In genomic region chr21:46115441-46116188, GRCh38 we compare ENCODE assay signal across 17 cellular contexts. TPM values are rescaled to one million over a fixed set of nuclear protein-coding genes. Genes with fewer than 3 reads are reported as not detected.
DNase-seq lines count a peak whose midpoint lies in the region; ATAC-seq, FAIRE-seq and TF ChIP-seq lines count a peak whose summit lies in the region.
"Had no signal": no experiment of that assay in that cellular context is flagged by ENCODE, and none has a peak within 500 bp of the region (broad histone marks: within the 10 kb centered on the region; RNA-seq: fewer than 3 reads in every experiment).

No MANE protein-coding gene starts in this region.

- no peak overlapping the region for H4K8ac ChIP-seq in H9 (replicated peaks; ENCODE audit: insufficient read length, low read depth, low read length)

- no peak for FAIRE-seq in kidney (lab: Jason Lieb, UNC)
- FAIRE-seq: A549 had no signal

- no peak overlapping the region for H3K27ac Mint-ChIP-seq in activated CD4-positive, alpha-beta T cell treated with anti-CD3 and anti-CD28 coated beads for 36 hours
- H3K27ac Mint-ChIP-seq in H9 = no peak overlapping the region; a peak in 1 of 7 replicates

- CTCF ChIA-PET in activated CD4-positive, alpha-beta T cell treated with anti-CD3 and anti-CD28 coated beads for 36 hours (lab: Charles Lee) = interaction anchor here (0.5 kb wide), 1 partner anchor 46 kb away, joined by 4 read pairs; no protein-coding TSS in a partner anchor

- no peaks in the 10 kb centered on the region for H3K79me2 ChIP-seq in H9 (ENCODE audit: insufficient read depth, low read length)

- no peaks in the 10 kb centered on the region for H3K27me3 Mint-ChIP-seq in activated CD4-positive, alpha-beta T cell treated with anti-CD3 and anti-CD28 coated beads for 36 hours
- no peaks in the 10 kb centered on the region for H3K27me3 Mint-ChIP-seq in H9 (ENCODE audit: low read depth)

- no peak overlapping the region for H3K9ac ChIP-seq in H9 (ENCODE audit: extremely low read depth, insufficient read length, low read length)
- no peak overlapping the region for H3K9ac ChIP-seq in kidney (ENCODE audit: low read length in 2 of 2)
- H3K9ac ChIP-seq: GM23248 had no signal

- no peaks in the 10 kb centered on the region for H3K9me3 Mint-ChIP-seq in activated CD4-positive, alpha-beta T cell treated with anti-CD3 and anti-CD28 coated beads for 36 hours (ENCODE audit: low read depth)
- peaks cover 0 to 8% of the 10 kb centered on the region in 2 experiments; a peak in 2 of 5 replicates for H3K9me3 Mint-ChIP-seq in H9

- no peak overlapping the region for H4K91ac ChIP-seq in H9 (ENCODE audit: insufficient read length, low read depth, low read length)

- no CpG with 5 or more reads among the region's 17 CpGs for WGBS in H9 (ENCODE audit: extremely low coverage, insufficient read length, low lambda C conversion rate)
- WGBS in sigmoid colon, 2 donors = 84 to 91% methylated on average over 17 of the region's 17 CpGs

- TF ChIP-seq EP300 in sigmoid colon (IDR thresholded peaks at IDR 0.05) = no peak

- no peak for TF ChIP-seq POLR2A in sigmoid colon (IDR thresholded peaks at IDR 0.05)

- H3K9me3 ChIP-seq in H9 (ENCODE audit: control insufficient read depth, low read depth, low read length) (no peaks in the 10 kb centered on the region), kidney (ENCODE audit: control insufficient read depth in 1 of 2, low read length in 2 of 2) (peaks cover 0 to 3% of the 10 kb centered on the region in 2 donors), sigmoid colon (no peaks in the 10 kb centered on the region)
- H3K9me3 ChIP-seq: A549, ascending aorta, SJCRH30 had no signal

- no peak overlapping the region for H3K14ac ChIP-seq in H9 (ENCODE audit: insufficient read depth, low read length)

- H3K4me1 Mint-ChIP-seq in activated CD4-positive, alpha-beta T cell treated with anti-CD3 and anti-CD28 coated beads for 36 hours = no peaks in the 10 kb centered on the region
- peaks cover 0 to under 1% of the 10 kb centered on the region in 2 experiments; a peak in 1 of 4 replicates for H3K4me1 Mint-ChIP-seq in H9

- TF ChIP-seq CTCF in H9 (conservative IDR thresholded peaks at IDR 0.05) (no peak), kidney (IDR thresholded peaks at IDR 0.05; ENCODE audit: borderline replicate concordance, extremely low read depth, insufficient read depth) (no peak), sigmoid colon (IDR thresholded peaks at IDR 0.05) (no peak)

- peaks cover 1% of the 10 kb centered on the region for H3K36me3 Mint-ChIP-seq in activated CD4-positive, alpha-beta T cell treated with anti-CD3 and anti-CD28 coated beads for 36 hours (ENCODE audit: low read depth)
- peaks cover 26 to 54% (median 33%) of the 10 kb centered on the region in 3 experiments for H3K36me3 Mint-ChIP-seq in H9 (ENCODE audit: insufficient read depth in 1 of 3, low read depth in 3 of 3)

- no peak overlapping the region for H2AFZ ChIP-seq in H9 (ENCODE audit: low read length)
- H2AFZ ChIP-seq: GM23248 had no signal

- intact Hi-C loops in activated CD4-positive, alpha-beta T cell treated with anti-CD3 and anti-CD28 coated beads for 36 hours (cut with DNase I, micrococcal nuclease) = no loop called here
- intact Hi-C loops in kidney (cut with DNase I) = no loop called here
- intact Hi-C loops in sigmoid colon (cut with DNase I) = no loop called here

- no peaks in the 10 kb centered on the region for H3K23me2 ChIP-seq in H9 (ENCODE audit: insufficient read length, low read depth, low read length, poor library complexity, severe bottlenecking)

- H4K20me1 ChIP-seq in H9 (ENCODE audit: control insufficient read depth, insufficient read depth, insufficient read length) = no peaks in the 10 kb centered on the region

- H3K4me3 Mint-ChIP-seq in activated CD4-positive, alpha-beta T cell treated with anti-CD3 and anti-CD28 coated beads for 36 hours = no peak overlapping the region
- no peak overlapping the region for H3K4me3 Mint-ChIP-seq in H9

- peak; percentile 1 for DNase-seq in activated CD4-positive, alpha-beta T cell treated with anti-CD3 and anti-CD28 coated beads for 36 hours
- DNase-seq in activated CD4-positive, alpha-beta T cell treated with anti-CD3 and anti-CD28 coated beads for 1 hour = no peak
- DNase-seq in H9 = peak; percentile 18
- DNase-seq in kidney = peak; percentile 56
- peak; percentile 50 for DNase-seq in sigmoid colon
- no peak for DNase-seq in NCI-H446 (lab: John Stamatoyannopoulos, UW)
- no peak for DNase-seq in NCI-H2196 (lab: John Stamatoyannopoulos, UW; ENCODE audit: unreplicated experiment)
- DNase-seq: activated CD4-positive, alpha-beta T cell treated with anti-CD3 and anti-CD28 coated beads, Interleukin-2, amount 50 U/mL, for 1 hour; activated T-cell treated with anti-CD3 and anti-CD28 coated beads, Interleukin-2, amount 50 U/mL, for 48 hours; GM23248; NCI-H187; NCI-H510A; T-helper 9 cell had no signal

- no peak overlapping the region for H2BK12ac ChIP-seq in H9 (ENCODE audit: insufficient read length, low read depth, low read length)

- H3K27ac ChIP-seq in H9 (ENCODE audit: insufficient read length, low read depth, low read length) (no peak overlapping the region), kidney (ENCODE audit: low read depth in 2 of 2, low read length in 2 of 2) (no peak overlapping the region), sigmoid colon (peak overlapping the region in 3 of 4 donors; percentile 24 to 56 (median 41))
- H3K27ac ChIP-seq: A549, ascending aorta, SJCRH30 had no signal

- H2BK120ac ChIP-seq in H9 (ENCODE audit: low read depth, low read length, poor library complexity, severe bottlenecking) = no peak overlapping the region

- no peak overlapping the region for H3K4ac ChIP-seq in H9 (ENCODE audit: low read depth, low read length)

- H3K4me3 ChIP-seq in kidney (ENCODE audit: low read length in 2 of 2) = no peak overlapping the region
- no peak overlapping the region for H3K4me3 ChIP-seq in sigmoid colon
- H3K4me3 ChIP-seq: A549, ascending aorta, GM23248, SJCRH30 had no signal

- POLR2A ChIA-PET in activated CD4-positive, alpha-beta T cell treated with anti-CD3 and anti-CD28 coated beads for 36 hours (lab: Charles Lee) = no interaction called here

- no peak overlapping the region for H3K4me2 ChIP-seq in H9 (ENCODE audit: insufficient read depth, insufficient read length, low read length)
- H3K4me2 ChIP-seq: A549 had no signal

- no peak overlapping the region for H3K56ac ChIP-seq in H9 (ENCODE audit: insufficient read length, low read depth, low read length)

- no peak overlapping the region for H2BK15ac ChIP-seq in H9 (ENCODE audit: low read depth, low read length)

- no peak overlapping the region for H2AK5ac ChIP-seq in H9 (ENCODE audit: insufficient read length, low read length)

- no peak overlapping the region for H2BK5ac ChIP-seq in H9 (ENCODE audit: insufficient read length, low read length)

- H3K27me3 ChIP-seq in H9 (ENCODE audit: insufficient read depth, low read length) (no peaks in the 10 kb centered on the region), sigmoid colon (no peaks in the 10 kb centered on the region)
- H3K27me3 ChIP-seq: ascending aorta, SJCRH30 had no signal

- no peak overlapping the region for H3K18ac ChIP-seq in H9 (ENCODE audit: insufficient read length, low read depth, low read length)

- H3K4me1 ChIP-seq in H9 (ENCODE audit: insufficient read depth, low read length) (no peaks in the 10 kb centered on the region), kidney (ENCODE audit: control insufficient read depth in 1 of 2, insufficient read depth in 1 of 2, low read depth in 1 of 2, low read length in 2 of 2) (no peaks in the 10 kb centered on the region), sigmoid colon (peaks cover 0 to 9% (median 7%) of the 10 kb centered on the region in 4 donors)
- H3K4me1 ChIP-seq: A549, SJCRH30 had no signal

- H3T11ph ChIP-seq in H9 (ENCODE audit: low read length) = no peak overlapping the region

- no peak overlapping the region for H2BK20ac ChIP-seq in H9 (ENCODE audit: low read depth, low read length, poor library complexity, severe bottlenecking)

- H3K36me3 ChIP-seq in kidney (ENCODE audit: control insufficient read depth in 1 of 2, insufficient read depth in 2 of 2, low read length in 2 of 2) = no peaks in the 10 kb centered on the region
- H3K36me3 ChIP-seq in sigmoid colon = peaks cover 75 to 90% (median 89%) of the 10 kb centered on the region in 4 donors
- H3K36me3 ChIP-seq: SJCRH30 had no signal

- H3K23ac ChIP-seq in H9 (ENCODE audit: insufficient read length, low read depth, low read length) = no peak overlapping the region

- no peak overlapping the region for H4K5ac ChIP-seq in H9 (ENCODE audit: insufficient read length, low read depth, low read length)

- ATAC-seq in activated CD4-positive, alpha-beta T cell treated with anti-CD3 and anti-CD28 coated beads for 36 hours = no peak
- ATAC-seq in GM19397 (IDR thresholded peaks at IDR 0.05; ENCODE audit: unreplicated experiment) = no peak
- ATAC-seq: A549 had no signal

- H3K79me1 ChIP-seq in H9 (ENCODE audit: insufficient read depth, low read depth, low read length, poor library complexity, severe bottlenecking) = no peaks in the 10 kb centered on the region

RNA-seq across cellular contexts. Expression of gene COL6A2, which starts 17.7 kb away (rescaled TPM):
- total RNA-seq in activated CD4-positive, alpha-beta T cell treated with anti-CD3 and anti-CD28 coated beads for 36 hours = 1 to 10 TPM; 3.3 to 3.4 TPM
- 124 and 129 TPM in 2 replicates for total RNA-seq in H9 (2021)
- 174 TPM for total RNA-seq in kidney
- polyA plus RNA-seq in kidney (ENCODE audit: insufficient read depth, low read depth, low replicate concordance) = 52.4 TPM
- total RNA-seq in sigmoid colon = 1,000 to 10,000 TPM in 2 of 4 donors, 100 to 1,000 TPM in 2; 570 to 1,745 (median 1,082) TPM
- 100 to 1,000 TPM in 1 of 3 donors, 10 to 100 TPM in 2; 14.3 to 233 (median 37.8) TPM for polyA plus RNA-seq in sigmoid colon

RNA-seq across cellular contexts. Expression of gene FTCD, which starts 39.8 kb away (rescaled TPM):
- total RNA-seq in activated CD4-positive, alpha-beta T cell treated with anti-CD3 and anti-CD28 coated beads for 36 hours = under 1 TPM; 0.16 to 0.23 TPM
- total RNA-seq in H9 (2021) = 6.7 and 6.8 TPM in 2 replicates
- total RNA-seq in kidney = 51.6 TPM
- 273 TPM for polyA plus RNA-seq in kidney (ENCODE audit: insufficient read depth, low read depth, low replicate concordance)
- total RNA-seq in sigmoid colon = 1 to 10 TPM in 1 of 4 donors, not detected in 3; 1.4 TPM
- polyA plus RNA-seq in sigmoid colon = under 1 TPM in 1 of 3 donors, not detected in 2; 0.20 TPM
- total RNA-seq: GM23248, SJCRH30 had no signal
- polyA plus RNA-seq: A549, GM23248 had no signal

Comparison
In these comparisons a context has a peak if more than half of its experiments do, and no peak if none do; other contexts are left out.
1. DNase-seq: peak in activated CD4-positive, alpha-beta T cell treated with anti-CD3 and anti-CD28 coated beads for 36 hours (single experiment), H9 (single experiment), kidney (single experiment) and sigmoid colon (single experiment); none in activated CD4-positive, alpha-beta T cell treated with anti-CD3 and anti-CD28 coated beads for 1 hour (single experiment), NCI-H446 (0 of 2) and NCI-H2196 (single experiment).
2. H3K27ac ChIP-seq: peak in sigmoid colon (3 of 4); none in H9 (single experiment) and kidney (0 of 2).
3. RNA of gene COL6A2, which starts 17.7 kb away (total RNA-seq): 570 to 1,745 TPM in sigmoid colon, 174 TPM in kidney (single experiment) and 124 to 129 TPM in H9; 3.3 to 3.4 TPM in activated CD4-positive, alpha-beta T cell treated with anti-CD3 and anti-CD28 coated beads for 36 hours; every median in the first group is over 10 times any median in the second.